ENCODE assay signal across 9 cellular contexts in genomic region chr2:21175895-21176646, GRCh38.
DNase-seq lines count a peak whose midpoint lies in the region; ATAC-seq and TF ChIP-seq lines count a peak whose summit lies in the region.
"Had no signal": no experiment of that assay in that cellular context is flagged by ENCODE, and none has a peak within 500 bp of the region (broad histone marks: within the 10 kb centered on the region; RNA-seq: fewer than 3 reads in every experiment).

No MANE protein-coding gene starts in this region.

- no peak for TF ChIP-seq CTCF in astrocyte of the cerebellum (IDR thresholded peaks at IDR 0.05; ENCODE audit: low read depth, low read length, missing control alignments)
- peak; percentile 39 to 60 for TF ChIP-seq CTCF in tibial artery (IDR thresholded peaks at IDR 0.05)

- H3K27me3 ChIP-seq in tibial artery: no peaks in the 10 kb centered on the region

- H3K4me3 ChIP-seq in astrocyte of the cerebellum (ENCODE audit: low read depth, low read length) (no peak overlapping the region), tibial artery (peak overlapping the region in 1 of 2 donors; percentile 10)

- intact Hi-C loops in tibial artery (cut with DNase I; ENCODE audit: low total_unique reads): loop anchor here (5.0 kb wide), 1 partner anchor 141 kb away; no protein-coding TSS in a partner anchor

- no peaks in the 10 kb centered on the region for H3K9me3 ChIP-seq in tibial artery

- in situ Hi-C loops in astrocyte of the cerebellum (cut with HindIII; ENCODE audit: low sequenced_read_pairs): no loop called here

- H3K36me3 ChIP-seq in tibial artery: no peaks in the 10 kb centered on the region

- H3K4me1 ChIP-seq in tibial artery: peaks cover 0 to 8% (median 0%) of the 10 kb centered on the region in 4 donors

- no peak overlapping the region for H3K27ac ChIP-seq in tibial artery

- DNase-seq in NCI-H2029 (lab: John Stamatoyannopoulos, UW) (peak; percentile 19), NCI-H2029 treated with DMSO at 0.1 percent for 48 hours (lab: John Stamatoyannopoulos, UW) (no peak), astrocyte of the cerebellum (ENCODE audit: low read depth) (peak; percentile 0), iris pigment epithelial cell (ENCODE audit: low read depth) (peak; percentile 17), tibial artery (no peak), hepatic stellate cell (ENCODE audit: low spot score) (no peak)
- DNase-seq: natural killer cell had no signal

- no peak for ATAC-seq in GM21526 (IDR thresholded peaks at IDR 0.05; ENCODE audit: low FRiP score, unreplicated experiment)
- ATAC-seq in HG02759 (IDR thresholded peaks at IDR 0.05; ENCODE audit: unreplicated experiment): no peak
- ATAC-seq: natural killer cell had no signal

Comparison
In these comparisons a context has a peak if more than half of its experiments do, and no peak if none do; other contexts are left out.
1. DNase-seq: peak in NCI-H2029 (single experiment), astrocyte of the cerebellum (single experiment) and iris pigment epithelial cell (single experiment); none in NCI-H2029 treated with DMSO at 0.1 percent for 48 hours (single experiment), tibial artery (0 of 2) and hepatic stellate cell (single experiment).